Comparison of ENCODE assay signal across 9 cellular contexts in the genomic region with DNA sequence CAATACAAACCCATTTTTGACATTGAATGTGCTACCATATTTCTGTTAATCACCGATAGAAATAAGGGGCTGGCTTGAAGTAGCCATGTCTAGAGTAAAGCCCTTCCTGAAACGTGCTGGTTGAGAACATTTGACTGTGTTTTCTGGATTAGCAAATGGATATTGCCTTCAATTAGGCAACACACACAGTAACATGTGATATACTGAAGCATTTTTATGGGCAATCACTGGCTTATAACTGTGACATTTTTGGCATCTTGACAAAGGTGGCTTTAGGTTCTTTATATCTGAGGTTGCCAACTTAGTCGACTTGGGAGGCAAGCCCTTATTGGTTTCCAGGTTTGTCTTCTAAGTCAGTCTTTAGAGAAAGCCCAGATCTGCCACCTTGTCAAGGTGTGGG.
"Had no signal": no experiment of that assay in that cellular context is flagged by ENCODE, and none has a peak within 500 bp of the region (broad histone marks: within the 10 kb centered on the region; RNA-seq: fewer than 3 reads in every experiment).

No MANE protein-coding gene starts in this region.

- H3K4me3 ChIP-seq: GM23248, GM23338, HAP-1 had no signal

- ATAC-seq: GM23338, HCT116 had no signal

- H2AFZ ChIP-seq: GM23248, GM23338 had no signal

- H3K9me3 ChIP-seq: HAP-1 had no signal

- H3K4me1 ChIP-seq: HAP-1 had no signal

- DNase-seq: GM23248, GOT3, H7, H9, HCEC 1CT, HFFc6 had no signal

- H3K4me2 ChIP-seq: GM23338 had no signal

- H3K9ac ChIP-seq: GM23248 had no signal

- H3K36me3 ChIP-seq: HAP-1 had no signal
